13 cellular contexts compared by ENCODE assay signal in the genomic region with DNA sequence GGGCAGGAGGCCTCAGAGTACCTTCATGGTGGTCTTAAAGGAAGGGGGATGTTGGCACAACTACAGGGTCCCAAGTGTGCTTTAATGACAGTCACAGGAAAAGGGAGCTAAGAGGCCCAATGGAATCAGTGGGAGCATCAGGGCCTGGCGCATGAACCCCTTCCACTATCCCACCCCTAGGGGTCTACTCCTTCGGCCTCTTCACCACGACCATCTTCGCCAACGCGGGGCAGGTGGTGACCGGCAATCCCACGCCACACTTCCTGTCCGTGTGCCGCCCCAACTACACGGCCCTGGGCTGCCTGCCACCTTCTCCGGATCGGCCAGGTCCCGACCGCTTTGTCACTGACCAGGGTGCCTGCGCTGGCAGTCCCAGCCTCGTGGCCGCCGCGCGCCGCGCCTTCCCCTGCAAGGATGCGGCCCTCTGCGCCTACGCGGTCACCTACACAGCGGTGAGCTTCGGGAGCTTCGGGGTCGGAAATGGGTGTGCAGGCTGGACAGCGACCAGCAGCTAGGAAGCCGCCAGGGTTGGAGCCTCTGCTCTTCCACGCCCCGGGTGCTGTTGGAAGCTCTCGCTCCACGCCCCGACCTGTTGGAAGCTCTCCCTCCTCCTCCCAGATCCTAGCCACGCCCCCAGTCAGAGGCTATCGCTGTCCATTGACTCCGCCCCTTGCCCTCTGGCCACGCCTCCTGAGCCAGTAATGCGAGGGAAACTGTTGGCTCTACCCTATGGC. TPM values are rescaled to one million over a fixed set of nuclear protein-coding genes. Genes with fewer than 3 reads are reported as not detected.
DNase-seq lines count a peak whose midpoint lies in the region; ATAC-seq and TF ChIP-seq lines count a peak whose summit lies in the region.
"Had no signal": no experiment of that assay in that cellular context is flagged by ENCODE, and none has a peak within 500 bp of the region (broad histone marks: within the 10 kb centered on the region; RNA-seq: fewer than 3 reads in every experiment).

No MANE protein-coding gene starts in this region.

- no peak overlapping the region for H2BK15ac ChIP-seq in IMR-90 (ENCODE audit: low read depth, low read length)

- dilution Hi-C loops in IMR-90 (cut with HindIII; ENCODE audit: low sequenced_read_pairs, unreplicated experiment): no loop called here

- CTCF ChIA-PET in IMR-90 (lab: Yijun Ruan, JAX): no interaction called here

- WGBS in IMR-90 (ENCODE audit: extremely low coverage in 2 of 2, insufficient read length in 1 of 2), 2 experiments: 76% methylated on average over 39 of the region's 43 CpGs; no CpG with 5 or more reads in 1 of the 2 experiments

- H3K36me3 ChIP-seq in IMR-90 (ENCODE audit: control insufficient read depth, insufficient read depth, low read length): peaks cover 39% of the 10 kb centered on the region

- peak overlapping the region; percentile 24 for H2AK9ac ChIP-seq in IMR-90 (replicated peaks; ENCODE audit: low read depth, low read length, poor library complexity)

- in situ Hi-C loops in IMR-90 (cut with MboI; ENCODE audit: low sequenced_read_pairs): no loop called here

- TF ChIP-seq POLR2A in IMR-90 (IDR thresholded peaks at IDR 0.05; ENCODE audit: low read depth, low read length): no peak

- H3K56ac ChIP-seq in IMR-90 (ENCODE audit: extremely low read depth, insufficient read depth, low read length): no peak overlapping the region

- TF ChIP-seq RAD21 in IMR-90 (IDR thresholded peaks at IDR 0.05; ENCODE audit: low read length): no peak

- no peak overlapping the region for H2BK120ac ChIP-seq in IMR-90 (ENCODE audit: low read depth, low read length)

- no peak overlapping the region for H2BK20ac ChIP-seq in IMR-90 (ENCODE audit: low read depth, low read length)

- H4K5ac ChIP-seq in IMR-90 (ENCODE audit: low read depth, low read length): no peak overlapping the region

- H3K27me3 ChIP-seq in IMR-90 (ENCODE audit: control insufficient read depth, insufficient read depth, low read length): no peaks in the 10 kb centered on the region
- H3K27me3 ChIP-seq: brain microvascular endothelial cell had no signal

- no peak overlapping the region for H3K14ac ChIP-seq in IMR-90 (replicated peaks; ENCODE audit: low read depth, low read length)

- H3K18ac ChIP-seq in IMR-90 (ENCODE audit: low read depth, low read length): no peak overlapping the region

- peaks cover 12% of the 10 kb centered on the region for H4K20me1 ChIP-seq in IMR-90 (ENCODE audit: insufficient read depth, low read length)

- H3K4me3 Mint-ChIP-seq in nephron progenitor cell: peak overlapping the region; percentile 66
- H3K4me3 Mint-ChIP-seq in CD14-positive monocyte: no peak overlapping the region
- H3K4me3 Mint-ChIP-seq in activated T-cell treated with anti-CD3 and anti-CD28 coated beads, Interleukin-2, amount 50 U/mL, for 24 hours: no peak overlapping the region
- H3K4me3 Mint-ChIP-seq: naive B cell had no signal

- H2AK5ac ChIP-seq in IMR-90 (ENCODE audit: low read depth, low read length): no peak overlapping the region

- peaks cover 19% of the 10 kb centered on the region for H3K4me1 Mint-ChIP-seq in nephron progenitor cell
- H3K4me1 Mint-ChIP-seq in CD14-positive monocyte: peaks cover 26% of the 10 kb centered on the region
- H3K4me1 Mint-ChIP-seq in activated T-cell treated with anti-CD3 and anti-CD28 coated beads, Interleukin-2, amount 50 U/mL, for 24 hours (ENCODE audit: low read depth): peaks cover 1% of the 10 kb centered on the region

- no peak for TF ChIP-seq CTCF in IMR-90 (conservative IDR thresholded peaks at IDR 0.05; ENCODE audit: low read depth, low read length)
- TF ChIP-seq CTCF in nephron progenitor cell (IDR thresholded peaks at IDR 0.05): no peak
- no peak for TF ChIP-seq CTCF in CD14-positive monocyte (IDR thresholded peaks at IDR 0.05)

- no peak overlapping the region for H3K27ac ChIP-seq in IMR-90 (ENCODE audit: insufficient read depth, low read length)
- H3K27ac ChIP-seq: brain microvascular endothelial cell had no signal

- H3K23ac ChIP-seq in IMR-90 (ENCODE audit: low read depth, low read length): no peak overlapping the region

- POLR2A ChIA-PET in IMR-90 (lab: Charles Lee; ENCODE audit: unreplicated experiment): interaction anchor here (0.8 kb wide), 1 partner anchor 43 kb away, joined by 3 read pairs; no protein-coding TSS in a partner anchor

- H3K27ac Mint-ChIP-seq in nephron progenitor cell (no peak overlapping the region), CD14-positive monocyte (peak overlapping the region in 2 of 7 donors; percentile 25 to 69)
- no peak overlapping the region for H3K27ac Mint-ChIP-seq in activated T-cell treated with anti-CD3 and anti-CD28 coated beads, Interleukin-2, amount 50 U/mL, for 24 hours
- H3K27ac Mint-ChIP-seq: naive B cell had no signal

- no peak overlapping the region for H4K91ac ChIP-seq in IMR-90 (ENCODE audit: insufficient read depth, low read depth, low read length)

- H4K8ac ChIP-seq in IMR-90 (ENCODE audit: low read depth in 2 of 2, low read length in 2 of 2): no peak overlapping the region

- H3K27me3 Mint-ChIP-seq in nephron progenitor cell (ENCODE audit: low read depth, poor library complexity) (peaks cover 51% of the 10 kb centered on the region), CD14-positive monocyte (ENCODE audit: low read depth in 3 of 3) (peaks cover 2 to 4% (median 3%) of the 10 kb centered on the region in 3 donors)
- peaks cover 5% of the 10 kb centered on the region for H3K27me3 Mint-ChIP-seq in activated T-cell treated with anti-CD3 and anti-CD28 coated beads, Interleukin-2, amount 50 U/mL, for 24 hours

- H3K4me1 ChIP-seq in IMR-90 (ENCODE audit: control insufficient read depth, insufficient read depth, low read length): peaks cover 3% of the 10 kb centered on the region

- ATAC-seq in IMR-90 (ENCODE audit: low read depth) (peak; percentile 48; the same call in 1 of the 2 replicates), esophagus mucosa (peak; percentile 58), HG03196 (IDR thresholded peaks at IDR 0.05; ENCODE audit: unreplicated experiment) (no peak)

- H3K4ac ChIP-seq in IMR-90 (ENCODE audit: low read depth, low read length): no peak overlapping the region

- H2AFZ ChIP-seq in IMR-90 (replicated peaks; ENCODE audit: low read length, poor library complexity): no peak overlapping the region

- no peak overlapping the region for H3K4me3 ChIP-seq in IMR-90 (ENCODE audit: insufficient read depth, low read depth, low read length)

- H3K9me3 ChIP-seq in IMR-90 (ENCODE audit: control insufficient read depth, insufficient read depth, low read length): no peaks in the 10 kb centered on the region

- DNase-seq in D341Med (ENCODE audit: low spot score) (peak; percentile 33), IMR-90 (no peak), nephron progenitor cell (peak; percentile 99), CD14-positive monocyte (ENCODE audit: low spot score) (no peak), AG08395 (ENCODE audit: low spot score) (no peak)
- no peak for DNase-seq in activated T-cell treated with anti-CD3 and anti-CD28 coated beads, Interleukin-2, amount 50 U/mL, for 24 hours
- DNase-seq: brain microvascular endothelial cell; foreskin fibroblast; naive B cell; NCI-H2029 treated with DMSO at 0.1 percent for 48 hours; stimulated activated CD4-positive, alpha-beta T cell treated with anti-CD3 and anti-CD28 coated beads, Interleukin-4, amount 100 ng/mL, for 24 hours had no signal

- H3K9me1 ChIP-seq in IMR-90 (ENCODE audit: insufficient read depth, low read length): peaks cover 15% of the 10 kb centered on the region

- no peak overlapping the region for H3K9ac ChIP-seq in IMR-90 (ENCODE audit: low read depth, low read length)

- H3K4me2 ChIP-seq in IMR-90 (ENCODE audit: low read depth, low read length): no peak overlapping the region

- BruUV-seq in IMR-90 (replicated peaks; lab: Mats Ljungman, UMichigan): no TSS peak

- H3K79me1 ChIP-seq in IMR-90 (ENCODE audit: low read depth in 1 of 2, low read length in 2 of 2): peaks cover 6 to 13% of the 10 kb centered on the region in 2 experiments; a peak in 3 of 4 replicates

- H3K9me3 Mint-ChIP-seq in nephron progenitor cell: no peaks in the 10 kb centered on the region
- H3K9me3 Mint-ChIP-seq in CD14-positive monocyte: peaks cover 0 to 2% (median 0%) of the 10 kb centered on the region in 7 donors
- no peaks in the 10 kb centered on the region for H3K9me3 Mint-ChIP-seq in activated T-cell treated with anti-CD3 and anti-CD28 coated beads, Interleukin-2, amount 50 U/mL, for 24 hours
- H3K9me3 Mint-ChIP-seq: naive B cell had no signal

- H3K36me3 Mint-ChIP-seq in nephron progenitor cell (ENCODE audit: low read depth): no peaks in the 10 kb centered on the region
- peaks cover 61 to 97% of the 10 kb centered on the region in 2 donors for H3K36me3 Mint-ChIP-seq in CD14-positive monocyte
- H3K36me3 Mint-ChIP-seq in activated T-cell treated with anti-CD3 and anti-CD28 coated beads, Interleukin-2, amount 50 U/mL, for 24 hours (ENCODE audit: low read depth): peaks cover 7% of the 10 kb centered on the region
- H3K36me3 Mint-ChIP-seq: naive B cell had no signal

- H2BK5ac ChIP-seq in IMR-90 (ENCODE audit: low read depth, low read length, poor library complexity, severe bottlenecking): no peak overlapping the region

- intact Hi-C loops in IMR-90 (cut with micrococcal nuclease) (no loop called here), CD14-positive monocyte (cut with micrococcal nuclease) (no loop called here)

RNA-seq across cellular contexts. Expression of a gene that starts 6.0 kb away (rescaled TPM):
- total RNA-seq in IMR-90 (2012; rRNA removed) (3.9 and 4.4 TPM in 2 replicates), esophagus mucosa (7.3 TPM)
- polyA plus RNA-seq in IMR-90 (2012; rRNA removed) (45.2 and 50.2 TPM in 2 replicates), CD14-positive monocyte (10 to 100 TPM; 35.0 to 45.5 TPM)
- 36.6 and 62.6 TPM in 2 replicates for polyA plus RNA-seq in IMR-90 (2012; cell fraction: cytosol; rRNA removed)
- polyA plus RNA-seq in IMR-90 (2012; cell fraction: nucleus; rRNA removed; ENCODE audit: low replicate concordance): 66.7 and 132 TPM in 2 replicates

RNA-seq across cellular contexts. Expression of a gene that starts 13.3 kb away (rescaled TPM):
- 0.36 and 0.56 TPM in 2 replicates for total RNA-seq in IMR-90 (2012; rRNA removed)
- 1.6 and 2.0 TPM in 2 replicates for polyA plus RNA-seq in IMR-90 (2012; rRNA removed)
- 1.2 and 1.5 TPM in 2 replicates for polyA plus RNA-seq in IMR-90 (2012; cell fraction: cytosol; rRNA removed)
- polyA plus RNA-seq in IMR-90 (2012; cell fraction: nucleus; rRNA removed; ENCODE audit: low replicate concordance): 1.1 and 1.2 TPM in 2 replicates
- total RNA-seq in esophagus mucosa: 2.5 TPM
- 10 to 100 TPM in 1 of 2 donors, 1 to 10 TPM in 1; 8.7 to 11.5 TPM for polyA plus RNA-seq in CD14-positive monocyte

RNA-seq across cellular contexts. Expression of a gene that starts 14.9 kb away (rescaled TPM):
- total RNA-seq in IMR-90 (2012; rRNA removed): 4.4 and 4.7 TPM in 2 replicates
- polyA plus RNA-seq in IMR-90 (2012; rRNA removed): 14.0 and 14.3 TPM in 2 replicates
- 10.4 and 13.2 TPM in 2 replicates for polyA plus RNA-seq in IMR-90 (2012; cell fraction: cytosol; rRNA removed)
- polyA plus RNA-seq in IMR-90 (2012; cell fraction: nucleus; rRNA removed; ENCODE audit: low replicate concordance): 85.5 and 114 TPM in 2 replicates
- total RNA-seq in esophagus mucosa: 7.4 TPM
- polyA plus RNA-seq in CD14-positive monocyte: 10 to 100 TPM; 37.1 to 38.3 TPM

RNA-seq across cellular contexts. Expression of a gene that starts 15.1 kb away (rescaled TPM):
- total RNA-seq in IMR-90 (2012; rRNA removed) (87.5 and 136 TPM in 2 replicates), esophagus mucosa (45.1 TPM)
- polyA plus RNA-seq in IMR-90 (2012; rRNA removed) (107 and 110 TPM in 2 replicates), CD14-positive monocyte (100 to 1,000 TPM; 252 to 335 TPM)
- polyA plus RNA-seq in IMR-90 (2012; cell fraction: cytosol; rRNA removed): 71.0 and 211 TPM in 2 replicates
- 91.3 and 108 TPM in 2 replicates for polyA plus RNA-seq in IMR-90 (2012; cell fraction: nucleus; rRNA removed; ENCODE audit: low replicate concordance)

RNA-seq across cellular contexts. Expression of a gene that starts 21.7 kb away (rescaled TPM):
- total RNA-seq in IMR-90 (2012; rRNA removed) (4.8 and 5.0 TPM in 2 replicates), esophagus mucosa (141 TPM)
- polyA plus RNA-seq in IMR-90 (2012; rRNA removed) (5.0 and 5.5 TPM in 2 replicates), CD14-positive monocyte (10 to 100 TPM; 52.9 to 60.8 TPM)
- 5.5 and 6.5 TPM in 2 replicates for polyA plus RNA-seq in IMR-90 (2012; cell fraction: cytosol; rRNA removed)
- polyA plus RNA-seq in IMR-90 (2012; cell fraction: nucleus; rRNA removed; ENCODE audit: low replicate concordance): 6.6 and 12.2 TPM in 2 replicates

Comparison
In these comparisons a context has a peak if more than half of its experiments do, and no peak if none do; other contexts are left out.
1. DNase-seq: peak in D341Med (single experiment) and nephron progenitor cell (single experiment); none in IMR-90 (single experiment), CD14-positive monocyte (single experiment), AG08395 (single experiment) and activated T-cell treated with anti-CD3 and anti-CD28 coated beads, Interleukin-2, amount 50 U/mL, for 24 hours (single experiment).